Comparison of ENCODE assay signal across 8 cellular contexts in the genomic region with DNA sequence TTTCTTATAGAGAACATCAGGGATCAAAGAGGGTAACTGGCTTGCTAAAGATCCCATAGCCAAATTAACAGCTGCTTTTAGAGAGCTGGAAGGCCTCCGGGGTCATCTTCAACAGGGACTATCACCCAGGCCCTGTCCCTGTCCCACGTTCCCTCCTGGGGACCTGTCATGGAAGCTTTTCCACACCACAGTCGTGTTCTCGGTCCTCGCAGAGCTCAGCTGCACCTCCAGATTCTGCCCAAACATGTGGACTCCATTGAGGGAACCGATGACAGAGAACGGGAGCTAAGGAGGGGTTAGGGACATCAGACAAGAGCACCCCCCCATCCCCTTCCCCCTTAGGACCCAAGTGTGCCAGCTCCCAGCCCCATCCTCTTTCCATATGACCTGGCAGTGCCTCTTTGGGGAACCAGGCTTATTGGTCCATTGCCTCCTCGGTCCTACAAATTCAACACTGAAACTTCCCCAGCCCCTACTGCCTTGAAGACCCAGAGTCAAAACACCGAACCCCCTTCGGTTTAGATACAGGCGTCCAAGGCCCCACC. TPM values are rescaled to one million over a fixed set of nuclear protein-coding genes. Genes with fewer than 3 reads are reported as not detected.
DNase-seq lines count a peak whose midpoint lies in the region; ATAC-seq and TF ChIP-seq lines count a peak whose summit lies in the region.

No MANE protein-coding gene starts in this region.

- peaks cover 9% of the 10 kb centered on the region for H3F3A ChIP-seq in PC-3 (ENCODE audit: low read length, unreplicated experiment)

- H3K9me2 ChIP-seq in PC-3 (replicated peaks; ENCODE audit: low read length): no peaks in the 10 kb centered on the region

- H3K27ac ChIP-seq in CD4-positive, alpha-beta T cell (ENCODE audit: low read depth, low read length): peak overlapping the region; percentile 86
- peak overlapping the region; percentile 51; the same call in 1 of the 2 replicates for H3K27ac ChIP-seq in PC-3 (ENCODE audit: low read length)
- peak overlapping the region; percentile 95 for H3K27ac ChIP-seq in endodermal cell (ENCODE audit: low read depth, low read length)
- peak overlapping the region; percentile 93 for H3K27ac ChIP-seq in neutrophil

- peak overlapping the region; percentile 68 for H3K4me3 ChIP-seq in PC-3 (ENCODE audit: low read length)
- H3K4me3 ChIP-seq in endodermal cell (ENCODE audit: low read length): peak overlapping the region; percentile 89
- peak overlapping the region; percentile 64 to 74 for H3K4me3 ChIP-seq in neutrophil (ENCODE audit: low read depth in 1 of 2, low read length in 1 of 2)

- no peaks in the 10 kb centered on the region for H3K36me3 ChIP-seq in PC-3 (ENCODE audit: low read depth, low read length)
- H3K36me3 ChIP-seq in endodermal cell (ENCODE audit: control insufficient read depth, insufficient read depth, low read length): peaks cover 7% of the 10 kb centered on the region
- no peaks in the 10 kb centered on the region for H3K36me3 ChIP-seq in neutrophil

- peak overlapping the region; percentile 76 for H3K4me2 ChIP-seq in PC-3 (ENCODE audit: low read length)

- intact Hi-C loops in CD4-positive, alpha-beta T cell (cut with DNase I, micrococcal nuclease): loop anchor here (5.0 to 10.0 kb wide), 2 partner anchors 45 to 318 kb away; partner anchors contain the start of genes AP2A1 (in 1 of the 2) and RPS11 (in 1 of the 2)
- intact Hi-C loops in PC-3 (cut with micrococcal nuclease): no loop called here

- H3K36me3 Mint-ChIP-seq in CD4-positive, alpha-beta T cell (ENCODE audit: low read depth): peaks cover 12% of the 10 kb centered on the region
- peaks cover 3% of the 10 kb centered on the region for H3K36me3 Mint-ChIP-seq in endodermal cell (ENCODE audit: low read depth)

- H3K4me1 Mint-ChIP-seq in CD4-positive, alpha-beta T cell (ENCODE audit: low read depth): peaks cover 48% of the 10 kb centered on the region
- H3K4me1 Mint-ChIP-seq in endodermal cell: peaks cover 8% of the 10 kb centered on the region

- CTCF ChIA-PET in CD4-positive, alpha-beta T cell (lab: Charles Lee): interaction anchor here (1.1 to 1.8 kb wide), 3 partner anchors 38 to 94 kb away, joined by 3 to 8 read pairs (median 5); partner anchors contain the start of gene PTOV1
- CTCF ChIA-PET in PC-3 (lab: Charles Lee): no interaction called here

- peak overlapping the region; percentile 95 for H3K4me3 Mint-ChIP-seq in CD4-positive, alpha-beta T cell
- H3K4me3 Mint-ChIP-seq in endodermal cell: peak overlapping the region; percentile 84

- POLR2A ChIA-PET in CD4-positive, alpha-beta T cell (lab: Charles Lee): interaction anchor here (1.0 to 2.4 kb wide), 10 partner anchors 36 to 317 kb away, joined by 3 to 24 read pairs (median 10); partner anchors contain the start of genes AKT1S1, AP2A1, BCL2L12 and IRF3
- POLR2A ChIA-PET in PC-3 (lab: Charles Lee; ENCODE audit: unreplicated experiment): no interaction called here

- no peaks in the 10 kb centered on the region for H3K9me3 Mint-ChIP-seq in CD4-positive, alpha-beta T cell
- no peaks in the 10 kb centered on the region for H3K9me3 Mint-ChIP-seq in endodermal cell

- no peak for DNase-seq in CD4-positive, alpha-beta T cell
- DNase-seq in PC-3 (no peak), endodermal cell (no peak), NCI-H2029 treated with DMSO at 0.1 percent for 48 hours (lab: John Stamatoyannopoulos, UW) (no peak), HT-29 (ENCODE audit: low spot score) (no peak), NCI-H2196 (lab: John Stamatoyannopoulos, UW; ENCODE audit: unreplicated experiment) (no peak)

- H3K4me1 ChIP-seq in PC-3 (ENCODE audit: insufficient read depth, low read length) (peaks cover 28% of the 10 kb centered on the region), endodermal cell (ENCODE audit: control insufficient read depth, insufficient read depth, low read length) (no peaks in the 10 kb centered on the region), neutrophil (ENCODE audit: control insufficient read depth in 1 of 2, insufficient read depth in 1 of 2, low read depth in 1 of 2, low read length in 1 of 2) (peaks cover 43 to 52% of the 10 kb centered on the region in 2 experiments)

- no peaks in the 10 kb centered on the region for H3K27me3 Mint-ChIP-seq in CD4-positive, alpha-beta T cell
- peaks cover 1% of the 10 kb centered on the region for H3K27me3 Mint-ChIP-seq in endodermal cell (ENCODE audit: insufficient read depth)

- ATAC-seq in CD4-positive, alpha-beta T cell (ENCODE audit: poor library complexity): no peak
- ATAC-seq in PC-3: no peak
- ATAC-seq in HG03432 (IDR thresholded peaks at IDR 0.05; ENCODE audit: unreplicated experiment): no peak

- peak overlapping the region; percentile 57 for H3K9ac ChIP-seq in PC-3 (ENCODE audit: low read length)
- peak overlapping the region; percentile 94 for H3K9ac ChIP-seq in endodermal cell (ENCODE audit: extremely low read depth, low read length, poor library complexity, severe bottlenecking)

- no peaks in the 10 kb centered on the region for H3K27me3 ChIP-seq in CD4-positive, alpha-beta T cell (ENCODE audit: control insufficient read depth, insufficient read depth, low read length)
- no peaks in the 10 kb centered on the region for H3K27me3 ChIP-seq in PC-3 (ENCODE audit: low read length)
- H3K27me3 ChIP-seq in endodermal cell (ENCODE audit: control insufficient read depth, insufficient read depth, low read length, poor library complexity, severe bottlenecking): no peaks in the 10 kb centered on the region
- H3K27me3 ChIP-seq in neutrophil: no peaks in the 10 kb centered on the region

- H3K9me3 ChIP-seq in CD4-positive, alpha-beta T cell (ENCODE audit: control insufficient read depth, low read length): no peaks in the 10 kb centered on the region
- no peaks in the 10 kb centered on the region for H3K9me3 ChIP-seq in PC-3 (ENCODE audit: low read length)
- H3K9me3 ChIP-seq in endodermal cell (ENCODE audit: control insufficient read depth, low read length): no peaks in the 10 kb centered on the region
- H3K9me3 ChIP-seq in neutrophil: no peaks in the 10 kb centered on the region

- 57 to 60% methylated on average over 6 to 11 of the region's 11 CpGs for WGBS in endodermal cell (ENCODE audit: insufficient coverage in 1 of 2, insufficient read length in 1 of 2), 2 experiments

- H4K20me1 ChIP-seq in PC-3 (ENCODE audit: low read length): no peaks in the 10 kb centered on the region

- no peak for TF ChIP-seq CTCF in CD4-positive, alpha-beta T cell (IDR thresholded peaks at IDR 0.05)
- TF ChIP-seq CTCF in PC-3 (conservative IDR thresholded peaks at IDR 0.05; ENCODE audit: low read depth, low read length): no peak
- no peak for TF ChIP-seq CTCF in endodermal cell (conservative IDR thresholded peaks at IDR 0.05)
- TF ChIP-seq CTCF in neutrophil (IDR thresholded peaks at IDR 0.05): no peak

- no peaks in the 10 kb centered on the region for H3K79me2 ChIP-seq in PC-3 (ENCODE audit: low read length)

- BruUV-seq in PC-3 (replicated peaks; lab: Mats Ljungman, UMichigan): no TSS peak

- H3K27ac Mint-ChIP-seq in CD4-positive, alpha-beta T cell: peak overlapping the region; percentile 97
- H3K27ac Mint-ChIP-seq in endodermal cell: peak overlapping the region; percentile 100

- peak overlapping the region; percentile 92 for H2AFZ ChIP-seq in PC-3 (ENCODE audit: low read length)

RNA-seq across cellular contexts. Expression of gene FUZ, which starts 0.6 kb away (rescaled TPM):
- total RNA-seq in CD4-positive, alpha-beta T cell: 10 to 100 TPM; 14.9 to 15.2 TPM
- 9.4 and 10.9 TPM in 2 replicates for total RNA-seq in PC-3 (2014; rRNA removed)
- 10 to 100 TPM; 26.1 to 41.2 TPM for total RNA-seq in endodermal cell
- polyA plus RNA-seq in endodermal cell (2013, experiment 1 of 2): 33.6 TPM
- 32.8 TPM for polyA plus RNA-seq in endodermal cell (2013, experiment 2 of 2)
- 2.0 and 3.1 TPM in 2 replicates for total RNA-seq in HT-29 (2014; rRNA removed; shearing (Covaris generic))

RNA-seq across cellular contexts. Expression of gene MED25, which starts 5.6 kb away (rescaled TPM):
- total RNA-seq in CD4-positive, alpha-beta T cell: 10 to 100 TPM; 67.2 to 67.8 TPM
- total RNA-seq in PC-3 (2014; rRNA removed): 47.5 and 54.9 TPM in 2 replicates
- 10 to 100 TPM; 89.1 to 90.0 TPM for total RNA-seq in endodermal cell
- 83.7 TPM for polyA plus RNA-seq in endodermal cell (2013, experiment 1 of 2)
- 73.4 TPM for polyA plus RNA-seq in endodermal cell (2013, experiment 2 of 2)
- 88.3 and 91.9 TPM in 2 replicates for total RNA-seq in HT-29 (2014; rRNA removed; shearing (Covaris generic))

RNA-seq across cellular contexts. Expression of gene PTOV1, which starts 38.4 kb away (rescaled TPM):
- total RNA-seq in CD4-positive, alpha-beta T cell: 100 to 1,000 TPM; 127 to 134 TPM
- 138 and 148 TPM in 2 replicates for total RNA-seq in PC-3 (2014; rRNA removed)
- 100 to 1,000 TPM; 279 to 287 TPM for total RNA-seq in endodermal cell
- polyA plus RNA-seq in endodermal cell (2013, experiment 1 of 2): 359 TPM
- 302 TPM for polyA plus RNA-seq in endodermal cell (2013, experiment 2 of 2)
- total RNA-seq in HT-29 (2014; rRNA removed; shearing (Covaris generic)): 188 and 218 TPM in 2 replicates

RNA-seq across cellular contexts. Expression of gene AP2A1, which starts 45.7 kb away (rescaled TPM):
- total RNA-seq in CD4-positive, alpha-beta T cell: 10 to 100 TPM; 28.2 to 28.9 TPM
- 143 and 159 TPM in 2 replicates for total RNA-seq in PC-3 (2014; rRNA removed)
- total RNA-seq in endodermal cell: 100 to 1,000 TPM; 100 to 110 TPM
- polyA plus RNA-seq in endodermal cell (2013, experiment 1 of 2): 80.4 TPM
- 71.7 TPM for polyA plus RNA-seq in endodermal cell (2013, experiment 2 of 2)
- 122 and 131 TPM in 2 replicates for total RNA-seq in HT-29 (2014; rRNA removed; shearing (Covaris generic))

RNA-seq across cellular contexts. Expression of gene TSKS, which starts 49.4 kb away (rescaled TPM):
- 1 to 10 TPM; 2.1 to 2.9 TPM for total RNA-seq in CD4-positive, alpha-beta T cell
- total RNA-seq in PC-3 (2014; rRNA removed) (not detected in 2 replicates), endodermal cell (under 1 TPM in 1 of 2 donors, not detected in 1; 0.31 TPM)
- not detected for polyA plus RNA-seq in endodermal cell (2013, experiment 1 of 2)
- not detected for polyA plus RNA-seq in endodermal cell (2013, experiment 2 of 2)
- total RNA-seq in HT-29 (2014; rRNA removed; shearing (Covaris generic)): not detected in 2 replicates
